ENCODE assay signal across 8 cellular contexts in the genomic region with DNA sequence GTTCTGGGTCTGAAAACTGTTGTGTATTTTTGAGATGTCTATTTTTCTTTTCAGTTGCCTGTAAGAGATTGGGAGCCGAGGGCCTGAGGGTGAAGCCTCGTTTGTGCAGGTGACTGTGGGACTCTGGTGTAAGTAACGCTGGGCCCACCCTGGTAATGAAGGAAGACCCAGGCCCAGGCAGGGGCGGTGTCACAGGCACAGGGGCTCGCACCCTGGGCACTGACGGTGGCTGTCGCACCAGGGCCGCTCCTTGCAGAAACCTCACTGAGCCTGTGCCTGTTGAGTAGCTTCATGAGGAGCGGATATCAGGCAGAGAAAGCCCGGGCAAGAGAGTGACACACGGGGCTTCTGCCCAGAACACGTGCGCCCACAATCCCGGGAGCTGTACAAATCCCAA.
"Had no signal": no experiment of that assay in that cellular context is flagged by ENCODE, and none has a peak within 500 bp of the region (broad histone marks: within the 10 kb centered on the region; RNA-seq: fewer than 3 reads in every experiment).

No MANE protein-coding gene starts in this region.

- H3K27me3 Mint-ChIP-seq: IgD-negative memory B cell had no signal

- H3K4me3 ChIP-seq: HAP-1 had no signal

- ATAC-seq: HCT116 had no signal

- H3K9me3 ChIP-seq: HAP-1 had no signal

- H3K4me1 Mint-ChIP-seq: IgD-negative memory B cell had no signal

- H3K27ac Mint-ChIP-seq: HFFc6, IgD-negative memory B cell had no signal

- H3K36me3 ChIP-seq: HAP-1 had no signal

- H3K4me3 Mint-ChIP-seq: HFFc6, IgD-negative memory B cell had no signal

- H3K27ac ChIP-seq: HL-60 had no signal

- DNase-seq: GOT3, H7, HFFc6, KBM-7 had no signal

- H3K36me3 Mint-ChIP-seq: IgD-negative memory B cell had no signal
